Comparison of ENCODE assay signal across 1 cellular context in the genomic region with DNA sequence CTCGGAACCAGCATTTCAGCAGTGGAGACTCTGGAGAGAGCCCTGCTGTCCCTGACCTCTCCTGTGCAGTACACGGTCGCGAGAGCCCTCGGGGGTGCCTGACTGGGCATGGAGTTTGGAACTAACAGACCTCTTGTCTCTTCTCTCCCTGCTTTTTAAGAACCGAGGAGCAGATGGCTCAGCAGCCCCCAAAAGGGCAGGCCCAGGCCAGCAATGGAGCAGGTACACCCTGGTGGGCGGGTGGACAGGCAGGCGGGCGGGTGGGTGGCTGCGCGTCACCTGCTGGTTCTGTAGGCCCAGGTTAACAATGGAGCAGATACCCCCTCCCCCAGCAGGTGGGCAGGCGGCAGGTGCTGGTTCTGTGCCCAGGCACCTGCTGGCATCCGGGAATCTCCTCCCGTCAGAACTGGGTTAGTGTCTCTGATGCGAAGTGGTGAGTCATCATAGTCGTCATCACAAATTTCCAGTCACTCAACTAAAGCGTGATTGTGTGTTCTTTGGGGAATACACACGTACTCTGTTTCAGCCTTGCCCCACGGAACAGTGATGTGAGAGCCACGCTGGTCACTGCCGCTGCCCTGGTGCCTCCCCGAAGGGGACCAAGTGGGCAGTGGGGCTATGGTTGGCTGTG.
TF ChIP-seq lines count a peak whose summit lies in the region.

No MANE protein-coding gene starts in this region.

TF ChIP-seq in K562, 482 proteins besides CTCF, POLR2A, EP300 and RAD21 (continued from another document):
- no peak for TF ChIP-seq ATF1 (CRISPR knock-in tag; IDR thresholded peaks at IDR 0.05)
- peak; percentile 35 for TF ChIP-seq ATF1 (tag; IDR thresholded peaks at IDR 0.05)
- TF ChIP-seq, protein P1, sequence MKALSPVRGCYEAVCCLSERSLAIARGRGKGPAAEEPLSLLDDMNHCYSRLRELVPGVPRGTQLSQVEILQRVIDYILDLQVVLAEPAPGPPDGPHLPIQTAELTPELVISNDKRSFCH (CRISPR knock-in tag; IDR thresholded peaks at IDR 0.05), result no peak
- TF ChIP-seq, protein P1 (tag; IDR thresholded peaks at IDR 0.05), result no peak
- TF ChIP-seq ZKSCAN3 (CRISPR knock-in tag; IDR thresholded peaks at IDR 0.05), result no peak
- TF ChIP-seq JUN (IDR thresholded peaks at IDR 0.05; ENCODE audit: borderline replicate concordance, low read depth, low read length), result 0 out of 2 replicates have a peak, but pooled peaks have one; percentile 12
- no peak for TF ChIP-seq JUN (CRISPR knock-in tag; IDR thresholded peaks at IDR 0.05; ENCODE audit: borderline replicate concordance)
- TF ChIP-seq, protein P2, sequence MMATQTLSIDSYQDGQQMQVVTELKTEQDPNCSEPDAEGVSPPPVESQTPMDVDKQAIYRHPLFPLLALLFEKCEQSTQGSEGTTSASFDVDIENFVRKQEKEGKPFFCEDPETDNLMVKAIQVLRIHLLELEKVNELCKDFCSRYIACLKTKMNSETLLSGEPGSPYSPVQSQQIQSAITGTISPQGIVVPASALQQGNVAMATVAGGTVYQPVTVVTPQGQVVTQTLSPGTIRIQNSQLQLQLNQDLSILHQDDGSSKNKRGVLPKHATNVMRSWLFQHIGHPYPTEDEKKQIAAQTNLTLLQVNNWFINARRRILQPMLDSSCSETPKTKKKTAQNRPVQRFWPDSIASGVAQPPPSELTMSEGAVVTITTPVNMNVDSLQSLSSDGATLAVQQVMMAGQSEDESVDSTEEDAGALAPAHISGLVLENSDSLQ (IDR thresholded peaks at IDR 0.05), result 0 out of 2 replicates have a peak, but pooled peaks have one; percentile 13
- TF ChIP-seq CBX8 (IDR thresholded peaks at IDR 0.05; ENCODE audit: borderline replicate concordance, extremely low read depth, low read depth, low read length, poor library complexity, severe bottlenecking), result no peak
- peak; percentile 41; the same call in 1 of the 2 replicates for TF ChIP-seq JUND (IDR thresholded peaks at IDR 0.05; ENCODE audit: borderline replicate concordance, low read depth, low read length)
- no peak; the same call in 2 of the 3 replicates for TF ChIP-seq JUND (tag; IDR thresholded peaks at IDR 0.05; ENCODE audit: borderline replicate concordance, low read depth, low read length)
- TF ChIP-seq, protein P3, sequence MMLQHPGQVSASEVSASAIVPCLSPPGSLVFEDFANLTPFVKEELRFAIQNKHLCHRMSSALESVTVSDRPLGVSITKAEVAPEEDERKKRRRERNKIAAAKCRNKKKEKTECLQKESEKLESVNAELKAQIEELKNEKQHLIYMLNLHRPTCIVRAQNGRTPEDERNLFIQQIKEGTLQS (IDR thresholded peaks at IDR 0.05), result peak; percentile 90
- TF ChIP-seq, protein P3 (CRISPR knock-in tag; conservative IDR thresholded peaks at IDR 0.05), result no peak
- peak; percentile 49; the same call in 1 of the 2 replicates for TF ChIP-seq JUNB (CRISPR knock-in tag; conservative IDR thresholded peaks at IDR 0.05)
